ENCODE assay signal across 2 cellular contexts in the genomic region with DNA sequence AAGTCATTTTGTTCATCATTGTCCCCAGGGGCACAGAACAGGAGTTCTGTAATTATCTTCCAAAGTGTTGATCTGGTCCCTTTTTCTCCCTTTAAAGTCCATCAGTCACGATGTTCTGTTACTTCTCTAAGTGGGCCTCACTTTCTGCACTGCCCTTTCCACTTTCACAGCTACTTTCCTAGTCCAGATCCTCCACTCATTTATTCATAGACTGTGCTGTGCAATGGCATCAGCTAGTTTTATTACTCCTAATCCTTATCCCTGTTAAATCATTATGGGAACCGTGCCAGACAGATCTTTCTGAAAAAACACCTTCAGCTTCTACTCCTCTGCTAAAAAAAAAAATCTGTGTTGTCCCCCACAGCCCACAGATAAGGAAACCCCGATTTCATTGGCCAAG.
TF ChIP-seq lines count a peak whose summit lies in the region.

No MANE protein-coding gene starts in this region.

TF ChIP-seq in SK-N-SH, 30 proteins besides CTCF, POLR2A, EP300 and RAD21 (continued from another document):
- TF ChIP-seq, protein P1, sequence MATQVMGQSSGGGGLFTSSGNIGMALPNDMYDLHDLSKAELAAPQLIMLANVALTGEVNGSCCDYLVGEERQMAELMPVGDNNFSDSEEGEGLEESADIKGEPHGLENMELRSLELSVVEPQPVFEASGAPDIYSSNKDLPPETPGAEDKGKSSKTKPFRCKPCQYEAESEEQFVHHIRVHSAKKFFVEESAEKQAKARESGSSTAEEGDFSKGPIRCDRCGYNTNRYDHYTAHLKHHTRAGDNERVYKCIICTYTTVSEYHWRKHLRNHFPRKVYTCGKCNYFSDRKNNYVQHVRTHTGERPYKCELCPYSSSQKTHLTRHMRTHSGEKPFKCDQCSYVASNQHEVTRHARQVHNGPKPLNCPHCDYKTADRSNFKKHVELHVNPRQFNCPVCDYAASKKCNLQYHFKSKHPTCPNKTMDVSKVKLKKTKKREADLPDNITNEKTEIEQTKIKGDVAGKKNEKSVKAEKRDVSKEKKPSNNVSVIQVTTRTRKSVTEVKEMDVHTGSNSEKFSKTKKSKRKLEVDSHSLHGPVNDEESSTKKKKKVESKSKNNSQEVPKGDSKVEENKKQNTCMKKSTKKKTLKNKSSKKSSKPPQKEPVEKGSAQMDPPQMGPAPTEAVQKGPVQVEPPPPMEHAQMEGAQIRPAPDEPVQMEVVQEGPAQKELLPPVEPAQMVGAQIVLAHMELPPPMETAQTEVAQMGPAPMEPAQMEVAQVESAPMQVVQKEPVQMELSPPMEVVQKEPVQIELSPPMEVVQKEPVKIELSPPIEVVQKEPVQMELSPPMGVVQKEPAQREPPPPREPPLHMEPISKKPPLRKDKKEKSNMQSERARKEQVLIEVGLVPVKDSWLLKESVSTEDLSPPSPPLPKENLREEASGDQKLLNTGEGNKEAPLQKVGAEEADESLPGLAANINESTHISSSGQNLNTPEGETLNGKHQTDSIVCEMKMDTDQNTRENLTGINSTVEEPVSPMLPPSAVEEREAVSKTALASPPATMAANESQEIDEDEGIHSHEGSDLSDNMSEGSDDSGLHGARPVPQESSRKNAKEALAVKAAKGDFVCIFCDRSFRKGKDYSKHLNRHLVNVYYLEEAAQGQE (IDR thresholded peaks at IDR 0.05; ENCODE audit: low read depth, low read length) = no peak
- no peak for TF ChIP-seq MEF2A (IDR thresholded peaks at IDR 0.05; ENCODE audit: borderline replicate concordance, low read depth)

TF ChIP-seq in SK-N-SH treated with all-trans-retinoic acid at 6 μM for 48 hours, 23 proteins besides CTCF, POLR2A, EP300 and RAD21 (continued from another document):
- TF ChIP-seq, protein P2, sequence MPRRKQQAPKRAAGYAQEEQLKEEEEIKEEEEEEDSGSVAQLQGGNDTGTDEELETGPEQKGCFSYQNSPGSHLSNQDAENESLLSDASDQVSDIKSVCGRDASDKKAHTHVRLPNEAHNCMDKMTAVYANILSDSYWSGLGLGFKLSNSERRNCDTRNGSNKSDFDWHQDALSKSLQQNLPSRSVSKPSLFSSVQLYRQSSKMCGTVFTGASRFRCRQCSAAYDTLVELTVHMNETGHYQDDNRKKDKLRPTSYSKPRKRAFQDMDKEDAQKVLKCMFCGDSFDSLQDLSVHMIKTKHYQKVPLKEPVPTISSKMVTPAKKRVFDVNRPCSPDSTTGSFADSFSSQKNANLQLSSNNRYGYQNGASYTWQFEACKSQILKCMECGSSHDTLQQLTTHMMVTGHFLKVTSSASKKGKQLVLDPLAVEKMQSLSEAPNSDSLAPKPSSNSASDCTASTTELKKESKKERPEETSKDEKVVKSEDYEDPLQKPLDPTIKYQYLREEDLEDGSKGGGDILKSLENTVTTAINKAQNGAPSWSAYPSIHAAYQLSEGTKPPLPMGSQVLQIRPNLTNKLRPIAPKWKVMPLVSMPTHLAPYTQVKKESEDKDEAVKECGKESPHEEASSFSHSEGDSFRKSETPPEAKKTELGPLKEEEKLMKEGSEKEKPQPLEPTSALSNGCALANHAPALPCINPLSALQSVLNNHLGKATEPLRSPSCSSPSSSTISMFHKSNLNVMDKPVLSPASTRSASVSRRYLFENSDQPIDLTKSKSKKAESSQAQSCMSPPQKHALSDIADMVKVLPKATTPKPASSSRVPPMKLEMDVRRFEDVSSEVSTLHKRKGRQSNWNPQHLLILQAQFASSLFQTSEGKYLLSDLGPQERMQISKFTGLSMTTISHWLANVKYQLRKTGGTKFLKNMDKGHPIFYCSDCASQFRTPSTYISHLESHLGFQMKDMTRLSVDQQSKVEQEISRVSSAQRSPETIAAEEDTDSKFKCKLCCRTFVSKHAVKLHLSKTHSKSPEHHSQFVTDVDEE (CRISPR knock-in tag; IDR thresholded peaks at IDR 0.05) = no peak
- no peak for TF ChIP-seq TOX (CRISPR knock-in tag; IDR thresholded peaks at IDR 0.05; ENCODE audit: borderline replicate concordance)
- TF ChIP-seq, protein P3, sequence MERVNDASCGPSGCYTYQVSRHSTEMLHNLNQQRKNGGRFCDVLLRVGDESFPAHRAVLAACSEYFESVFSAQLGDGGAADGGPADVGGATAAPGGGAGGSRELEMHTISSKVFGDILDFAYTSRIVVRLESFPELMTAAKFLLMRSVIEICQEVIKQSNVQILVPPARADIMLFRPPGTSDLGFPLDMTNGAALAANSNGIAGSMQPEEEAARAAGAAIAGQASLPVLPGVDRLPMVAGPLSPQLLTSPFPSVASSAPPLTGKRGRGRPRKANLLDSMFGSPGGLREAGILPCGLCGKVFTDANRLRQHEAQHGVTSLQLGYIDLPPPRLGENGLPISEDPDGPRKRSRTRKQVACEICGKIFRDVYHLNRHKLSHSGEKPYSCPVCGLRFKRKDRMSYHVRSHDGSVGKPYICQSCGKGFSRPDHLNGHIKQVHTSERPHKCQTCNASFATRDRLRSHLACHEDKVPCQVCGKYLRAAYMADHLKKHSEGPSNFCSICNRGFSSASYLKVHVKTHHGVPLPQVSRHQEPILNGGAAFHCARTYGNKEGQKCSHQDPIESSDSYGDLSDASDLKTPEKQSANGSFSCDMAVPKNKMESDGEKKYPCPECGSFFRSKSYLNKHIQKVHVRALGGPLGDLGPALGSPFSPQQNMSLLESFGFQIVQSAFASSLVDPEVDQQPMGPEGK (CRISPR knock-in tag; IDR thresholded peaks at IDR 0.05; ENCODE audit: borderline replicate concordance) = no peak
- TF ChIP-seq, protein P4, sequence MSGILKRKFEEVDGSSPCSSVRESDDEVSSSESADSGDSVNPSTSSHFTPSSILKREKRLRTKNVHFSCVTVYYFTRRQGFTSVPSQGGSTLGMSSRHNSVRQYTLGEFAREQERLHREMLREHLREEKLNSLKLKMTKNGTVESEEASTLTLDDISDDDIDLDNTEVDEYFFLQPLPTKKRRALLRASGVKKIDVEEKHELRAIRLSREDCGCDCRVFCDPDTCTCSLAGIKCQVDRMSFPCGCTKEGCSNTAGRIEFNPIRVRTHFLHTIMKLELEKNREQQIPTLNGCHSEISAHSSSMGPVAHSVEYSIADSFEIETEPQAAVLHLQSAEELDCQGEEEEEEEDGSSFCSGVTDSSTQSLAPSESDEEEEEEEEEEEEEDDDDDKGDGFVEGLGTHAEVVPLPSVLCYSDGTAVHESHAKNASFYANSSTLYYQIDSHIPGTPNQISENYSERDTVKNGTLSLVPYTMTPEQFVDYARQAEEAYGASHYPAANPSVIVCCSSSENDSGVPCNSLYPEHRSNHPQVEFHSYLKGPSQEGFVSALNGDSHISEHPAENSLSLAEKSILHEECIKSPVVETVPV (CRISPR knock-in tag; IDR thresholded peaks at IDR 0.05) = no peak
- TF ChIP-seq ZNF8 (CRISPR knock-in tag; IDR thresholded peaks at IDR 0.05) = no peak
- TF ChIP-seq, protein P5, sequence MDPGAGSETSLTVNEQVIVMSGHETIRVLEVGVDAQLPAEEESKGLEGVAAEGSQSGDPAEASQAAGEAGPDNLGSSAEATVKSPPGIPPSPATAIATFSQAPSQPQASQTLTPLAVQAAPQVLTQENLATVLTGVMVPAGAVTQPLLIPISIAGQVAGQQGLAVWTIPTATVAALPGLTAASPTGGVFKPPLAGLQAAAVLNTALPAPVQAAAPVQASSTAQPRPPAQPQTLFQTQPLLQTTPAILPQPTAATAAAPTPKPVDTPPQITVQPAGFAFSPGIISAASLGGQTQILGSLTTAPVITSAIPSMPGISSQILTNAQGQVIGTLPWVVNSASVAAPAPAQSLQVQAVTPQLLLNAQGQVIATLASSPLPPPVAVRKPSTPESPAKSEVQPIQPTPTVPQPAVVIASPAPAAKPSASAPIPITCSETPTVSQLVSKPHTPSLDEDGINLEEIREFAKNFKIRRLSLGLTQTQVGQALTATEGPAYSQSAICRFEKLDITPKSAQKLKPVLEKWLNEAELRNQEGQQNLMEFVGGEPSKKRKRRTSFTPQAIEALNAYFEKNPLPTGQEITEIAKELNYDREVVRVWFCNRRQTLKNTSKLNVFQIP (CRISPR knock-in tag; IDR thresholded peaks at IDR 0.05; ENCODE audit: borderline replicate concordance, low read depth) = no peak
TF ChIP-seq in SK-N-SH treated with all-trans-retinoic acid at 6 μM for 48 hours: peak in this region for 0.
